1 cellular context compared by ENCODE assay signal in genomic region chr12:6927999-6928702, GRCh38.
TF ChIP-seq lines count a peak whose summit lies in the region.

No MANE protein-coding gene starts in this region.

TF ChIP-seq in HEK293, 187 proteins besides CTCF, POLR2A, EP300 and RAD21 (continued from another document):
- 0 out of 2 replicates have a peak, but pooled peaks have one; percentile 30 for TF ChIP-seq ZFP69B (tag by site-specific recombination; IDR thresholded peaks at IDR 0.05)
